Comparison of ENCODE assay signal across 10 cellular contexts in genomic region chr11:64872790-64873488, GRCh38. TPM values are rescaled to one million over a fixed set of nuclear protein-coding genes. Genes with fewer than 3 reads are reported as not detected.
DNase-seq lines count a peak whose midpoint lies in the region; ATAC-seq and TF ChIP-seq lines count a peak whose summit lies in the region.
"Had no signal": no experiment of that assay in that cellular context is flagged by ENCODE, and none has a peak within 500 bp of the region (broad histone marks: within the 10 kb centered on the region; RNA-seq: fewer than 3 reads in every experiment).

No MANE protein-coding gene starts in this region.

- H3K4me3 ChIP-seq in PC-3 (ENCODE audit: low read length) (no peak overlapping the region), esophagus squamous epithelium (no peak overlapping the region), spleen (peak overlapping the region in 2 of 8 donors; percentile 0 to 55), foreskin fibroblast (ENCODE audit: low read depth in 1 of 2, low read length in 2 of 2) (no peak overlapping the region)

- peak overlapping the region; percentile 18 for H3K4me2 ChIP-seq in PC-3 (ENCODE audit: low read length)

- peaks cover 60% of the 10 kb centered on the region for H4K20me1 ChIP-seq in PC-3 (ENCODE audit: low read length)

- no peaks in the 10 kb centered on the region for H3K9me3 Mint-ChIP-seq in T-helper 2 cell treated with Interferon-gamma antibody and Interleukin-4, amounts not matched to agents 5 μg/mL and 100 μg/mL, for 36 hours

- POLR2A ChIA-PET in PC-3 (lab: Charles Lee; ENCODE audit: unreplicated experiment) = interaction anchor here (0.7 kb wide), 1 partner anchor 18 kb away, joined by 3 read pairs; no protein-coding TSS in a partner anchor

- no peak for TF ChIP-seq POLR2A in esophagus squamous epithelium (IDR thresholded peaks at IDR 0.05)
- no peak for TF ChIP-seq POLR2A in spleen (IDR thresholded peaks at IDR 0.05)

- H3K27ac ChIP-seq in PC-3 (ENCODE audit: low read length) (no peak overlapping the region), esophagus squamous epithelium (peak overlapping the region in 3 of 4 donors; percentile 11 to 92 (median 33)), spleen (peak overlapping the region in 6 of 8 donors; percentile 33 to 98 (median 94))

- H2AFZ ChIP-seq in PC-3 (ENCODE audit: low read length) = no peak overlapping the region

- H3K27ac Mint-ChIP-seq in T-helper 2 cell treated with Interferon-gamma antibody and Interleukin-4, amounts not matched to agents 5 μg/mL and 100 μg/mL, for 36 hours = peak overlapping the region; percentile 31

- peaks cover 91% of the 10 kb centered on the region for H3K79me2 ChIP-seq in PC-3 (ENCODE audit: low read length)

- no peaks in the 10 kb centered on the region for H3K9me2 ChIP-seq in PC-3 (replicated peaks; ENCODE audit: low read length)

- H3K27me3 Mint-ChIP-seq in T-helper 2 cell treated with Interferon-gamma antibody and Interleukin-4, amounts not matched to agents 5 μg/mL and 100 μg/mL, for 36 hours (ENCODE audit: low read depth) = no peaks in the 10 kb centered on the region

- TF ChIP-seq CTCF in PC-3 (conservative IDR thresholded peaks at IDR 0.05; ENCODE audit: low read depth, low read length) (no peak), esophagus squamous epithelium (IDR thresholded peaks at IDR 0.05) (no peak), spleen (IDR thresholded peaks at IDR 0.05 in 8 of 11, conservative IDR thresholded peaks at IDR 0.05 in 3 of 11) (no peak), foreskin fibroblast (IDR thresholded peaks at IDR 0.05; ENCODE audit: low read depth, low read length) (no peak)

- H3K4me1 ChIP-seq in PC-3 (ENCODE audit: insufficient read depth, low read length) (peaks cover 70% of the 10 kb centered on the region), esophagus squamous epithelium (peaks cover 63 to 94% (median 77%) of the 10 kb centered on the region in 3 donors), spleen (peaks cover 80 to 100% (median 97%) of the 10 kb centered on the region in 6 donors)

- peak overlapping the region; percentile 38 for H3K4me3 Mint-ChIP-seq in T-helper 2 cell treated with Interferon-gamma antibody and Interleukin-4, amounts not matched to agents 5 μg/mL and 100 μg/mL, for 36 hours

- no peak overlapping the region for H3K9ac ChIP-seq in PC-3 (ENCODE audit: low read length)

- intact Hi-C loops in PC-3 (cut with micrococcal nuclease) (no loop called here), esophagus squamous epithelium (cut with DNase I) (no loop called here), spleen (cut with DNase I; ENCODE audit: low total_unique reads) (no loop called here)

- no TSS peak for BruUV-seq in PC-3 (replicated peaks; lab: Mats Ljungman, UMichigan)

- H3F3A ChIP-seq in PC-3 (ENCODE audit: low read length, unreplicated experiment) = peaks cover 20% of the 10 kb centered on the region

- H3K36me3 Mint-ChIP-seq in T-helper 2 cell treated with Interferon-gamma antibody and Interleukin-4, amounts not matched to agents 5 μg/mL and 100 μg/mL, for 36 hours (ENCODE audit: low read depth) = peaks cover 66% of the 10 kb centered on the region

- DNase-seq in T-helper 2 cell treated with Interferon-gamma antibody and Interleukin-4, amounts not matched to agents 5 μg/mL and 100 μg/mL, for 36 hours (ENCODE audit: low spot score) = no peak
- DNase-seq in T-helper 2 cell (no peak), PC-3 (no peak), esophagus squamous epithelium (lab: John Stamatoyannopoulos, UW) (no peak), spleen (no peak), foreskin fibroblast (no peak), NK-92 (lab: John Stamatoyannopoulos, UW; ENCODE audit: unreplicated experiment) (no peak)
- DNase-seq: NCI-H1105 treated with DMSO at 0.1 percent for 48 hours had no signal

- 53 to 73% methylated on average over 3 to 6 of the region's 8 CpGs for WGBS in esophagus squamous epithelium, 2 donors
- 71 to 81% (median 78%) methylated on average over 8 of the region's 8 CpGs for WGBS in spleen, 5 donors

- peaks cover 62% of the 10 kb centered on the region for H3K4me1 Mint-ChIP-seq in T-helper 2 cell treated with Interferon-gamma antibody and Interleukin-4, amounts not matched to agents 5 μg/mL and 100 μg/mL, for 36 hours (ENCODE audit: low read depth)

- CTCF ChIA-PET in PC-3 (lab: Charles Lee) = no interaction called here

- H3K36me3 ChIP-seq in PC-3 (ENCODE audit: low read depth, low read length) = peaks cover 45% of the 10 kb centered on the region
- H3K36me3 ChIP-seq in esophagus squamous epithelium = peaks cover 0 to 43% (median 12%) of the 10 kb centered on the region in 3 donors
- peaks cover 0 to 83% (median 28%) of the 10 kb centered on the region in 6 donors for H3K36me3 ChIP-seq in spleen

- no peaks in the 10 kb centered on the region for H3K9me3 ChIP-seq in PC-3 (ENCODE audit: low read length)
- no peaks in the 10 kb centered on the region for H3K9me3 ChIP-seq in esophagus squamous epithelium
- H3K9me3 ChIP-seq in spleen = no peaks in the 10 kb centered on the region

- H3K27me3 ChIP-seq in PC-3 (ENCODE audit: low read length) = no peaks in the 10 kb centered on the region
- no peaks in the 10 kb centered on the region for H3K27me3 ChIP-seq in esophagus squamous epithelium
- H3K27me3 ChIP-seq in spleen (replicated peaks in 1 of 7) = no peaks in the 10 kb centered on the region

- ATAC-seq in PC-3 (no peak), GM18511 (IDR thresholded peaks at IDR 0.05; ENCODE audit: unreplicated experiment) (no peak)

RNA-seq across cellular contexts. Expression of gene EHD1, which starts 5.5 kb away (rescaled TPM):
- 340 and 370 TPM in 2 replicates for total RNA-seq in PC-3 (2014; rRNA removed)
- total RNA-seq in esophagus squamous epithelium = 10 to 100 TPM; 29.5 to 44.0 (median 31.8) TPM
- total RNA-seq in spleen = 100 to 1,000 TPM; 117 to 337 (median 201) TPM
- polyA plus RNA-seq in spleen = 10 to 100 TPM; 51.9 to 93.9 (median 53.7) TPM

RNA-seq across cellular contexts. Expression of gene CDC42BPG, which starts 28.5 kb away (rescaled TPM):
- total RNA-seq in PC-3 (2014; rRNA removed) (14.5 and 30.5 TPM in 2 replicates), esophagus squamous epithelium (10 to 100 TPM; 16.4 to 48.5 (median 25.0) TPM), spleen (1 to 10 TPM; 1.9 to 4.6 (median 2.6) TPM)
- 1 to 10 TPM in 2 of 3 donors, under 1 TPM in 1; 0.74 to 2.0 (median 1.0) TPM for polyA plus RNA-seq in spleen
- polyA plus RNA-seq: neural cell had no signal

RNA-seq across cellular contexts. Expression of gene ATG2A, which starts 44.1 kb away (rescaled TPM):
- 45.6 and 51.4 TPM in 2 replicates for total RNA-seq in PC-3 (2014; rRNA removed)
- total RNA-seq in esophagus squamous epithelium = 10 to 100 TPM; 14.1 to 26.1 (median 19.6) TPM
- 10 to 100 TPM; 32.7 to 57.3 (median 40.3) TPM for total RNA-seq in spleen
- 10 to 100 TPM; 14.3 to 30.3 (median 28.8) TPM for polyA plus RNA-seq in spleen

RNA-seq across cellular contexts. Expression of gene PPP2R5B, which starts 51.5 kb away (rescaled TPM):
- 24.9 and 31.3 TPM in 2 replicates for total RNA-seq in PC-3 (2014; rRNA removed)
- total RNA-seq in esophagus squamous epithelium = 10 to 100 TPM in 1 of 4 donors, 1 to 10 TPM in 3; 7.7 to 10.5 (median 8.6) TPM
- 10 to 100 TPM; 21.9 to 45.1 (median 30.4) TPM for total RNA-seq in spleen
- polyA plus RNA-seq in spleen = 10 to 100 TPM; 10.8 to 25.4 (median 15.2) TPM
